In genomic region chr6:137896647-137897046, GRCh38 we compare ENCODE assay signal across 27 cellular contexts.
"Had no signal": no experiment of that assay in that cellular context is flagged by ENCODE, and none has a peak within 500 bp of the region (broad histone marks: within the 10 kb centered on the region; RNA-seq: fewer than 3 reads in every experiment).

No MANE protein-coding gene starts in this region.

- H3K27ac ChIP-seq: epithelial cell of prostate, gastrocnemius medialis, lower lobe of right lung, neutrophil, parathyroid adenoma, thoracic aorta, tibial nerve, upper lobe of left lung had no signal

- ATAC-seq: esophagus mucosa; gastrocnemius medialis; left ventricle myocardium superior; lower lobe of right lung; mucosa of descending colon; natural killer cell treated with Interleukin-12 subunit alpha and Interleukin-12 subunit beta and Interleukin-15 and Interleukin-18, amount 100 ng/mL, for 72 hours; sciatic nerve had no signal

- H3K27me3 ChIP-seq: gastrocnemius medialis, neutrophil, tibial nerve, upper lobe of left lung had no signal

- H3K36me3 Mint-ChIP-seq: mesothelial cell of epicardium; naive B cell; natural killer cell treated with Interleukin-12 subunit alpha and Interleukin-12 subunit beta and Interleukin-15 and Interleukin-18, amount 100 ng/mL, for 72 hours had no signal

- H3K4me2 ChIP-seq: smooth muscle cell had no signal

- H3K9ac ChIP-seq: parathyroid adenoma had no signal

- H3K4me1 Mint-ChIP-seq: endodermal cell, naive B cell, neural crest cell had no signal

- H3K4me1 ChIP-seq: gastrocnemius medialis, lower lobe of right lung, parathyroid adenoma, tibial nerve, upper lobe of left lung had no signal

- H3K36me3 ChIP-seq: gastrocnemius medialis, lower lobe of right lung, neutrophil, thoracic aorta, tibial nerve, upper lobe of left lung had no signal

- DNase-seq: effector CD8-positive, alpha-beta T cell; endodermal cell; foreskin fibroblast; gastrocnemius medialis; head of caudate nucleus; left ventricle myocardium superior; lower lobe of right lung; mucosa of descending colon; naive B cell; stimulated activated CD4-positive, alpha-beta T cell treated with anti-CD3 and anti-CD28 coated beads, Interleukin-12 subunit alpha, Interleukin-12 subunit beta, amount 100 ng/mL, for 4 hours; stimulated activated CD4-positive, alpha-beta T cell treated with anti-CD3 and anti-CD28 coated beads, Interleukin-1b, Interleukin-23, amount 100 ng/mL, for 48 hours; stimulated activated CD4-positive, alpha-beta T cell treated with anti-CD3 and anti-CD28 coated beads, Interleukin-4, amount 100 ng/mL, for 1 hour; stimulated activated CD8-positive, alpha-beta memory T cell treated with anti-CD3 and anti-CD28 coated beads, Interleukin-4, amount 100 ng/mL, for 48 hours; stimulated activated naive CD4-positive, alpha-beta T cell treated with Interleukin-2 at 50 U/mL for 16 hours; upper lobe of left lung had no signal

- H2AFZ ChIP-seq: parathyroid adenoma had no signal

- H3K9me3 ChIP-seq: gastrocnemius medialis, lower lobe of right lung, mucosa of descending colon, neutrophil, thoracic aorta, tibial nerve, upper lobe of left lung had no signal

- H3K27ac Mint-ChIP-seq: endodermal cell; mesothelial cell of epicardium; naive B cell; natural killer cell treated with Interleukin-12 subunit alpha and Interleukin-12 subunit beta and Interleukin-15 and Interleukin-18, amount 100 ng/mL, for 72 hours; progenitor cell of endocrine pancreas had no signal

- H3K9me3 Mint-ChIP-seq: endodermal cell; natural killer cell treated with Interleukin-12 subunit alpha and Interleukin-12 subunit beta and Interleukin-15 and Interleukin-18, amount 100 ng/mL, for 72 hours had no signal

- H3K4me3 Mint-ChIP-seq: endodermal cell; mesothelial cell of epicardium; naive B cell; natural killer cell treated with Interleukin-12 subunit alpha and Interleukin-12 subunit beta and Interleukin-15 and Interleukin-18, amount 100 ng/mL, for 72 hours; neural crest cell had no signal

- H3K4me3 ChIP-seq: gastrocnemius medialis, lower lobe of right lung, mucosa of descending colon, smooth muscle cell, thoracic aorta, tibial nerve, upper lobe of left lung had no signal
